13 cellular contexts compared by ENCODE assay signal in genomic region chr7:35714862-35715261, GRCh38. TPM values are rescaled to one million over a fixed set of nuclear protein-coding genes. Genes with fewer than 3 reads are reported as not detected.
DNase-seq lines count a peak whose midpoint lies in the region; TF ChIP-seq lines count a peak whose summit lies in the region.
"Had no signal": no experiment of that assay in that cellular context is flagged by ENCODE, and none has a peak within 500 bp of the region (broad histone marks: within the 10 kb centered on the region; RNA-seq: fewer than 3 reads in every experiment).

No MANE protein-coding gene starts in this region.

- H3K79me2 ChIP-seq in PC-9 (ENCODE audit: low read depth) = no peaks in the 10 kb centered on the region

- H3K4me1 ChIP-seq in A673 (ENCODE audit: insufficient read depth, low read length, poor library complexity, severe bottlenecking) (peaks cover 27% of the 10 kb centered on the region), PC-9 (replicated peaks; ENCODE audit: insufficient read depth) (0 out of 2 replicates have a peak, but pooled peaks cover 4% of the 10 kb centered on the region)

- DNase-seq in A673 (ENCODE audit: low spot score) = no peak
- DNase-seq in PC-9 = peak; percentile 45 to 65
- peak; percentile 55 to 78 for DNase-seq in hippocampal formation (lab: John Stamatoyannopoulos, UW)
- no peak for DNase-seq in NOMO-1 treated with dmso at 0.1 percent for 144 hours (lab: John Stamatoyannopoulos, UW; ENCODE audit: unreplicated experiment)
- no peak for DNase-seq in GDM1 (lab: John Stamatoyannopoulos, UW)
- no peak for DNase-seq in EL
- DNase-seq in CD14-positive monocyte (ENCODE audit: low spot score) = no peak
- DNase-seq: effector memory CD8-positive, alpha-beta T cell; HCEC 1CT; NCI-H1092; stimulated activated CD4-positive, alpha-beta T cell treated with anti-CD3 and anti-CD28 coated beads, Interleukin-2, amount 100 ng/mL, for 24 hours had no signal

- peaks cover 0 to 2% (median 0%) of the 10 kb centered on the region in 7 donors for H3K9me3 Mint-ChIP-seq in CD14-positive monocyte
- H3K9me3 Mint-ChIP-seq: effector memory CD8-positive, alpha-beta T cell had no signal

- H3K36me3 ChIP-seq in A673 (ENCODE audit: insufficient read depth, low read length, poor library complexity, severe bottlenecking) (no peaks in the 10 kb centered on the region), PC-9 (ENCODE audit: low read depth) (no peaks in the 10 kb centered on the region)
- H3K36me3 ChIP-seq: thoracic aorta had no signal

- no peaks in the 10 kb centered on the region for H3K36me3 Mint-ChIP-seq in CD14-positive monocyte

- no peak overlapping the region for H2AFZ ChIP-seq in PC-9

- H3K27ac Mint-ChIP-seq in CD14-positive monocyte = peak overlapping the region in 1 of 7 donors; percentile 22

- no peak overlapping the region for H3K4me3 Mint-ChIP-seq in CD14-positive monocyte
- H3K4me3 Mint-ChIP-seq: effector memory CD8-positive, alpha-beta T cell had no signal

- H4K20me1 ChIP-seq in PC-9 (ENCODE audit: insufficient read depth) = no peaks in the 10 kb centered on the region

- no peak overlapping the region for H3K4me3 ChIP-seq in A673 (ENCODE audit: low read depth, low read length, poor library complexity, severe bottlenecking)
- no peak overlapping the region for H3K4me3 ChIP-seq in PC-9
- H3K4me3 ChIP-seq: thoracic aorta had no signal

- no peak overlapping the region for H3K27ac ChIP-seq in A673 (ENCODE audit: low read depth, low read length, poor library complexity, severe bottlenecking)
- H3K27ac ChIP-seq in PC-9 = no peak overlapping the region
- H3K27ac ChIP-seq: thoracic aorta had no signal

- no peaks in the 10 kb centered on the region for H3K27me3 ChIP-seq in A673 (replicated peaks; ENCODE audit: insufficient read depth, low read depth, low read length, poor library complexity)
- H3K27me3 ChIP-seq in PC-9 (ENCODE audit: insufficient read depth, low read depth) = no peaks in the 10 kb centered on the region

- no peaks in the 10 kb centered on the region for H3K4me1 Mint-ChIP-seq in CD14-positive monocyte

- H3F3A ChIP-seq in PC-9 (ENCODE audit: insufficient read depth, low read depth) = no peaks in the 10 kb centered on the region

- no TSS peak for BruUV-seq in A673 (replicated peaks; lab: Mats Ljungman, UMichigan)
- no TSS peak for BruUV-seq in PC-9 (replicated peaks; lab: Mats Ljungman, UMichigan)

- H3K9me2 ChIP-seq in PC-9 (ENCODE audit: insufficient read depth) = no peaks in the 10 kb centered on the region

- no peaks in the 10 kb centered on the region for H3K9me3 ChIP-seq in A673 (ENCODE audit: low read depth, low read length, poor library complexity, severe bottlenecking)
- H3K9me3 ChIP-seq in PC-9 (ENCODE audit: insufficient read depth, low read depth) = no peaks in the 10 kb centered on the region
- H3K9me3 ChIP-seq: thoracic aorta had no signal

- POLR2A ChIA-PET in A673 (lab: Charles Lee; ENCODE audit: low non-redundant PET) = no interaction called here
- POLR2A ChIA-PET in PC-9 (lab: Charles Lee; ENCODE audit: unreplicated experiment) = no interaction called here

- intact Hi-C loops in A673 (cut with micrococcal nuclease; ENCODE audit: unreplicated experiment) (no loop called here), PC-9 (cut with micrococcal nuclease; ENCODE audit: unreplicated experiment) (loop anchor here (1.0 kb wide), 1 partner anchor 86 kb away; the partner anchor contains the start of gene SEPTIN7), CD14-positive monocyte (cut with micrococcal nuclease) (no loop called here)

- peaks cover 2 to 8% (median 3%) of the 10 kb centered on the region in 3 donors for H3K27me3 Mint-ChIP-seq in CD14-positive monocyte (ENCODE audit: low read depth in 3 of 3)
- H3K27me3 Mint-ChIP-seq: effector memory CD8-positive, alpha-beta T cell had no signal

- H3K4me2 ChIP-seq in PC-9 = no peak overlapping the region

- CTCF ChIA-PET in A673 (lab: Charles Lee) = no interaction called here
- CTCF ChIA-PET in PC-9 (lab: Charles Lee) = no interaction called here

- TF ChIP-seq CTCF in A673 (conservative IDR thresholded peaks at IDR 0.05; ENCODE audit: low read depth, low read length) (0 out of 2 replicates have a peak, but pooled peaks have one; percentile 20), GM12873 (IDR thresholded peaks at IDR 0.05; ENCODE audit: insufficient read depth, low read depth, low read length, missing control alignments) (peak; percentile 21), PC-9 (conservative IDR thresholded peaks at IDR 0.05) (no peak), CD14-positive monocyte (IDR thresholded peaks at IDR 0.05) (no peak)

RNA-seq across cellular contexts. Expression of gene HERPUD2, which starts 19.9 kb away (rescaled TPM):
- total RNA-seq in A673 (2021) (23.1 and 23.3 TPM in 2 replicates), PC-9 (2021) (33.8 and 53.4 TPM in 2 replicates)
- polyA plus RNA-seq in CD14-positive monocyte = 10 to 100 TPM; 36.1 to 40.9 TPM

Comparison
In these comparisons a context has a peak if more than half of its experiments do, and no peak if none do; other contexts are left out.
1. DNase-seq: peak in PC-9 (2 of 2) and hippocampal formation (2 of 2); none in A673 (single experiment), NOMO-1 treated with dmso at 0.1 percent for 144 hours (single experiment), GDM1 (single experiment), EL (single experiment) and CD14-positive monocyte (single experiment).
2. CTCF ChIP-seq: peak in A673 (single experiment) and GM12873 (single experiment); none in PC-9 (single experiment) and CD14-positive monocyte (single experiment).